Comparison of ENCODE assay signal across 8 cellular contexts in the genomic region with DNA sequence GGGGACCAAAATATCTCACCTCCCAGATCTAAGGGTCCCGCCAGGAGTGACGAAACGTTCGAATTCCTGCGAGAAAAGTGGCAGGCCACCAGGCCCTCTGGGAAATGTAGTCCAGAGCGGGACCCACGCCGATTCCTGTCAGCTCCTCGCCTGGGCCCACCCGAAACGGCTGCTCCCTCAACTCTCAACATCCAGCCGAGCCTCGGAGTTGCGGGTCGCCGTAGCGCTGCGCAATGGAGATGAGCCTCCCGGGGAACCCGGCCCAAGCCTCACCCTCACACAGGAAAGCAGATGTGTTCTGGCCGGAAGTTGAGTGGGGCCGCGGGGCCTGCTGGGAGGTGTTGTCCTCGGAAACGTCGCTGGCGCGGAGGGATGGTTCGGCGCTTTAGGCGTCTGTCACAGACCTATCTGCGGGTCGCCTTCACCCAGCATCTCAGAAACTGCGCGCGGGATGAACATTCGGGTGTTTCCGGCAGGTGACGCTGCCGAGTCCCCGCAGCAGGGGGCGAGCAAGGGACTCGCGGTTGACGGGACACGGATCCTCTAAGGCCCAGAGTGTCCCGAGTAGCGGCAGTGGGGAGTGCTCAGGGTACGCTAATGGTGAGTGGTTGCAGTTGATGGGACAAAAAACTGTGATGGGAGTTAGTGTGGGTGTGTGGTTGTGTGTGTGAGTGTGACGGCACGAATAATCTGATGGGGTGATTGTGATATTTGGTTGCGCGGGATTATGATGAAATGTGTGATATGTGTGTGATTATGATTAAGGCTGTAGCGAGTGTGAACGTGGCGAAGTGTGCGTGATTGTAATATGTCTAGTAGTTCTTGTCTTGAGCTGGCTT. TPM values are rescaled to one million over a fixed set of nuclear protein-coding genes. Genes with fewer than 3 reads are reported as not detected.
DNase-seq lines count a peak whose midpoint lies in the region; ATAC-seq and TF ChIP-seq lines count a peak whose summit lies in the region.

Gene ZNF568 (plus strand): TSS at position 341 of the 839 bp plus-strand sequence. CDS start 6,439 bp downstream, outside the sequence.
Gene ZNF829 (minus strand): TSS at position 300 of the 839 bp plus-strand sequence. CDS start 1,124 bp downstream, outside the sequence.

- H3K27ac ChIP-seq in ectodermal cell (ENCODE audit: insufficient read depth, low read depth, low read length, poor library complexity, severe bottlenecking) (peak within 1 kb of the TSS; percentile 21), lower lobe of right lung (peak within 1 kb of the TSS; percentile 90)

- TF ChIP-seq CTCF in lower lobe of right lung (IDR thresholded peaks at IDR 0.05), result peak; percentile 54

- H3K4me1 ChIP-seq in ectodermal cell (ENCODE audit: control insufficient read depth, insufficient read depth, low read length) (no peaks in the 10 kb centered on the region), lower lobe of right lung (peaks cover 18% of the 10 kb centered on the region)

- intact Hi-C loops in lower lobe of right lung (cut with DNase I), result no loop called here

- peak within 1 kb of the TSS; percentile 64 for H3K4me3 ChIP-seq in ectodermal cell (ENCODE audit: insufficient read depth, low read depth, low read length)
- peak within 1 kb of the TSS; percentile 81 for H3K4me3 ChIP-seq in lower lobe of right lung

- H3K9me3 ChIP-seq in ectodermal cell (ENCODE audit: control insufficient read depth, low read length) (no peaks in the 10 kb centered on the region), lower lobe of right lung (peaks cover 19% of the 10 kb centered on the region)

- peak; percentile 89 for ATAC-seq in GM18519 (IDR thresholded peaks at IDR 0.05; ENCODE audit: low FRiP score, unreplicated experiment)
- ATAC-seq in HG03097 (IDR thresholded peaks at IDR 0.05; ENCODE audit: low FRiP score, unreplicated experiment), result peak; percentile 92
- peak; percentile 97 to 99 for ATAC-seq in lower lobe of right lung

- WGBS in ectodermal cell, 2 experiments, result 9 to 11% methylated on average over 57 of the region's 57 CpGs

- H3K36me3 ChIP-seq in ectodermal cell (ENCODE audit: control insufficient read depth, insufficient read depth, low read length) (peaks cover 15% of the 10 kb centered on the region), lower lobe of right lung (peaks cover 15% of the 10 kb centered on the region)

- H3K27me3 ChIP-seq in ectodermal cell (ENCODE audit: control insufficient read depth, insufficient read depth, low read length, poor library complexity, severe bottlenecking) (no peaks in the 10 kb centered on the region), lower lobe of right lung (ENCODE audit: low read depth) (no peaks in the 10 kb centered on the region)

- DNase-seq in 8988T (peak; percentile 78), NCI-H446 treated with DMSO at 0.1 percent for 48 hours (lab: John Stamatoyannopoulos, UW) (peak; percentile 76), lower lobe of right lung (peak; percentile 92)
- DNase-seq in activated CD8-positive, alpha-beta memory T cell treated with anti-CD3 and anti-CD28 coated beads for 1 hour (ENCODE audit: extremely low read depth in 1 of 2, low read depth in 1 of 2), result peak; percentile 77 to 83
- peak; percentile 83 to 89 for DNase-seq in stimulated activated CD4-positive, alpha-beta T cell treated with anti-CD3 and anti-CD28 coated beads, Interleukin-4, amount 100 ng/mL, for 48 hours (ENCODE audit: low read depth in 2 of 2)

RNA-seq across cellular contexts. Expression of gene ZNF568, which starts in this region (rescaled TPM):
- 5.0 TPM for polyA plus RNA-seq in ectodermal cell (2013, experiment 1 of 4)
- 4.5 TPM for polyA plus RNA-seq in ectodermal cell (2013, experiment 2 of 4)
- polyA plus RNA-seq in ectodermal cell (2013, experiment 3 of 4), result 4.0 TPM
- 4.5 TPM for polyA plus RNA-seq in ectodermal cell (2013, experiment 4 of 4)
- 10.9 TPM for total RNA-seq in lower lobe of right lung

RNA-seq across cellular contexts. Expression of gene ZNF829, which starts in this region (rescaled TPM):
- 4.8 TPM for polyA plus RNA-seq in ectodermal cell (2013, experiment 1 of 4)
- polyA plus RNA-seq in ectodermal cell (2013, experiment 2 of 4), result 6.3 TPM
- 4.8 TPM for polyA plus RNA-seq in ectodermal cell (2013, experiment 3 of 4)
- polyA plus RNA-seq in ectodermal cell (2013, experiment 4 of 4), result 4.5 TPM
- 2.6 TPM for total RNA-seq in lower lobe of right lung

Comparison
In these comparisons a context has a peak if more than half of its experiments do, and no peak if none do; other contexts are left out.
1. Peak in every context shown above with its lines: DNase-seq, ATAC-seq, H3K4me3 ChIP-seq and H3K27ac ChIP-seq.